ENCODE assay signal across 9 cellular contexts in the genomic region with DNA sequence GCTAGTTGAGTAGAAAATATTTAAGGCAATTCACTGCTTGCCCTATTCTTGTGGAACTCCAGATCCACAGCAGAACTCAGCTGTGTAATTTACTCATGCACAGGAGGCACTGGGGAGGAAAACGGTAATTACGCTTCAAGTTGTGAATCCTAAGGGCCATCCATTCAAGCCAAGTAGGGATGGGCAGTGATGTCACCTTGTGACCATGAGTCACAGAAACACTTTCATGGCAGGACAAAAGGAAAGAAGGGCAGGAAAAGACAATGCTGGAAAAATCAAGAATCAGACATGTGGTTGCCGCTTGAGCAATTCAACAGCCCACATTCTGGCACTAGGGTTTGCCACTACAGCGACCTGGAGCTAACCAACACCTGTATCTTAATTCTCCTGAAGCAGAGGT. TPM values are rescaled to one million over a fixed set of nuclear protein-coding genes. Genes with fewer than 3 reads are reported as not detected.
DNase-seq lines count a peak whose midpoint lies in the region; ATAC-seq and TF ChIP-seq lines count a peak whose summit lies in the region.
"Had no signal": no experiment of that assay in that cellular context is flagged by ENCODE, and none has a peak within 500 bp of the region (broad histone marks: within the 10 kb centered on the region; RNA-seq: fewer than 3 reads in every experiment).

No MANE protein-coding gene starts in this region.

- H3K36me3 Mint-ChIP-seq in activated CD4-positive, alpha-beta T cell treated with anti-CD3 and anti-CD28 coated beads, Interleukin-2, amount 10 ng/mL, durations not matched to agents 24 days and 14 days (ENCODE audit: low read depth), result peaks cover 16% of the 10 kb centered on the region

- no peaks in the 10 kb centered on the region for H3K27me3 ChIP-seq in gastrocnemius medialis

- no peak for ATAC-seq in gastrocnemius medialis
- ATAC-seq in HG02973 (IDR thresholded peaks at IDR 0.05; ENCODE audit: unreplicated experiment), result no peak
- ATAC-seq in GM19395 (IDR thresholded peaks at IDR 0.05; ENCODE audit: unreplicated experiment), result no peak

- no peak overlapping the region for H3K27ac ChIP-seq in gastrocnemius medialis

- peak overlapping the region; percentile 54 for H3K27ac Mint-ChIP-seq in activated CD4-positive, alpha-beta T cell treated with anti-CD3 and anti-CD28 coated beads, Interleukin-2, amount 10 ng/mL, durations not matched to agents 24 days and 14 days

- H3K36me3 ChIP-seq in gastrocnemius medialis, result peaks cover 0 to 1% of the 10 kb centered on the region in 2 donors

- no peak for DNase-seq in activated CD4-positive, alpha-beta T cell treated with anti-CD3 and anti-CD28 coated beads, Interleukin-2, amount 10 ng/mL, durations not matched to agents 24 days and 14 days
- DNase-seq in activated CD4-positive, alpha-beta T cell treated with anti-CD3 and anti-CD28 coated beads, Interleukin-2, amount 50 U/mL, for 48 hours, result no peak
- peak; percentile 22 for DNase-seq in epithelial cell of esophagus (ENCODE audit: low read depth)
- no peak for DNase-seq in gastrocnemius medialis
- DNase-seq in cardiac septum (ENCODE audit: low spot score), result no peak
- DNase-seq: NCI-H1694 had no signal

- H3K4me3 ChIP-seq in epithelial cell of esophagus (ENCODE audit: low read length) (no peak overlapping the region), gastrocnemius medialis (peak overlapping the region in 3 of 4 donors; percentile 73 to 95 (median 84))

- peaks cover 0 to 10% of the 10 kb centered on the region in 2 donors for H3K4me1 ChIP-seq in gastrocnemius medialis

- TF ChIP-seq CTCF in epithelial cell of esophagus (IDR thresholded peaks at IDR 0.05; ENCODE audit: insufficient read depth, low read depth, low read length, missing control alignments), result no peak
- no peak for TF ChIP-seq CTCF in gastrocnemius medialis (IDR thresholded peaks at IDR 0.05 in 4 of 5, conservative IDR thresholded peaks at IDR 0.05 in 1 of 5)

- in situ Hi-C loops in gastrocnemius medialis (cut with MboI; ENCODE audit: low sequenced_read_pairs in 4 of 4), result no loop called here

- no peaks in the 10 kb centered on the region for H3K9me3 Mint-ChIP-seq in activated CD4-positive, alpha-beta T cell treated with anti-CD3 and anti-CD28 coated beads, Interleukin-2, amount 10 ng/mL, durations not matched to agents 24 days and 14 days

- H3K4me1 Mint-ChIP-seq in activated CD4-positive, alpha-beta T cell treated with anti-CD3 and anti-CD28 coated beads, Interleukin-2, amount 10 ng/mL, durations not matched to agents 24 days and 14 days, result peaks cover 37% of the 10 kb centered on the region

- peak overlapping the region; percentile 51 for H3K4me3 Mint-ChIP-seq in activated CD4-positive, alpha-beta T cell treated with anti-CD3 and anti-CD28 coated beads, Interleukin-2, amount 10 ng/mL, durations not matched to agents 24 days and 14 days

- no peaks in the 10 kb centered on the region for H3K9me3 ChIP-seq in gastrocnemius medialis

- H3K27me3 Mint-ChIP-seq in activated CD4-positive, alpha-beta T cell treated with anti-CD3 and anti-CD28 coated beads, Interleukin-2, amount 10 ng/mL, durations not matched to agents 24 days and 14 days, result peaks cover 5% of the 10 kb centered on the region

- TF ChIP-seq POLR2A in gastrocnemius medialis (IDR thresholded peaks at IDR 0.05), result no peak

- intact Hi-C loops in activated CD4-positive, alpha-beta T cell treated with anti-CD3 and anti-CD28 coated beads, Interleukin-2, amount 10 ng/mL, durations not matched to agents 24 days and 14 days (cut with micrococcal nuclease), result loop anchor here (2.0 to 5.0 kb wide), 7 partner anchors 15 to 1244 kb away; a partner anchor contains a TSS
- intact Hi-C loops in gastrocnemius medialis (cut with DNase I; ENCODE audit: low total_unique reads), result no loop called here
- intact Hi-C loops in cardiac septum (cut with DNase I), result no loop called here

TF ChIP-seq in PFSK-1, 5 proteins besides CTCF, POLR2A, EP300 and RAD21:
- TF ChIP-seq, protein P1, sequence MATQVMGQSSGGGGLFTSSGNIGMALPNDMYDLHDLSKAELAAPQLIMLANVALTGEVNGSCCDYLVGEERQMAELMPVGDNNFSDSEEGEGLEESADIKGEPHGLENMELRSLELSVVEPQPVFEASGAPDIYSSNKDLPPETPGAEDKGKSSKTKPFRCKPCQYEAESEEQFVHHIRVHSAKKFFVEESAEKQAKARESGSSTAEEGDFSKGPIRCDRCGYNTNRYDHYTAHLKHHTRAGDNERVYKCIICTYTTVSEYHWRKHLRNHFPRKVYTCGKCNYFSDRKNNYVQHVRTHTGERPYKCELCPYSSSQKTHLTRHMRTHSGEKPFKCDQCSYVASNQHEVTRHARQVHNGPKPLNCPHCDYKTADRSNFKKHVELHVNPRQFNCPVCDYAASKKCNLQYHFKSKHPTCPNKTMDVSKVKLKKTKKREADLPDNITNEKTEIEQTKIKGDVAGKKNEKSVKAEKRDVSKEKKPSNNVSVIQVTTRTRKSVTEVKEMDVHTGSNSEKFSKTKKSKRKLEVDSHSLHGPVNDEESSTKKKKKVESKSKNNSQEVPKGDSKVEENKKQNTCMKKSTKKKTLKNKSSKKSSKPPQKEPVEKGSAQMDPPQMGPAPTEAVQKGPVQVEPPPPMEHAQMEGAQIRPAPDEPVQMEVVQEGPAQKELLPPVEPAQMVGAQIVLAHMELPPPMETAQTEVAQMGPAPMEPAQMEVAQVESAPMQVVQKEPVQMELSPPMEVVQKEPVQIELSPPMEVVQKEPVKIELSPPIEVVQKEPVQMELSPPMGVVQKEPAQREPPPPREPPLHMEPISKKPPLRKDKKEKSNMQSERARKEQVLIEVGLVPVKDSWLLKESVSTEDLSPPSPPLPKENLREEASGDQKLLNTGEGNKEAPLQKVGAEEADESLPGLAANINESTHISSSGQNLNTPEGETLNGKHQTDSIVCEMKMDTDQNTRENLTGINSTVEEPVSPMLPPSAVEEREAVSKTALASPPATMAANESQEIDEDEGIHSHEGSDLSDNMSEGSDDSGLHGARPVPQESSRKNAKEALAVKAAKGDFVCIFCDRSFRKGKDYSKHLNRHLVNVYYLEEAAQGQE (IDR thresholded peaks at IDR 0.05; ENCODE audit: insufficient read depth in 1 of 2, low read depth in 2 of 2, low read length in 2 of 2), result no peak
- TF ChIP-seq FOXP2 (optimal IDR thresholded peaks at IDR 0.05; ENCODE audit: borderline replicate concordance, extremely low read depth, extremely low read length, insufficient read depth) (no peak), SIN3A (IDR thresholded peaks at IDR 0.05; ENCODE audit: borderline replicate concordance, insufficient read depth, low read length) (peak; percentile 80), TAF1 (IDR thresholded peaks at IDR 0.05; ENCODE audit: borderline replicate concordance, insufficient read depth, low read length) (peak; percentile 65; the same call in 1 of the 2 replicates), POLR2AphosphoS5 (IDR thresholded peaks at IDR 0.05; ENCODE audit: low read depth, low read length) (peak; percentile 49; the same call in 1 of the 2 replicates)

RNA-seq across cellular contexts. Expression of a gene that starts 1.4 kb away (rescaled TPM):
- 14.1 and 14.9 TPM in 2 replicates for total RNA-seq in activated CD4-positive, alpha-beta T cell treated with anti-CD3 and anti-CD28 coated beads, Interleukin-2, amount 10 ng/mL, durations not matched to agents 24 days and 14 days
- 28.7 TPM for polyA plus RNA-seq in PFSK-1 (2012; ENCODE audit: insufficient read length, low read depth)
- total RNA-seq in gastrocnemius medialis, result 10 to 100 TPM in 2 of 4 donors, 1 to 10 TPM in 2; 4.2 to 12.4 (median 10.6) TPM
- total RNA-seq in cardiac septum, result 9.5 TPM
